In genomic region chr7:71457881-71458590, GRCh38 we compare ENCODE assay signal across 31 cellular contexts.
DNase-seq lines count a peak whose midpoint lies in the region; ATAC-seq, FAIRE-seq and TF ChIP-seq lines count a peak whose summit lies in the region.
"Had no signal": no experiment of that assay in that cellular context is flagged by ENCODE, and none has a peak within 500 bp of the region (broad histone marks: within the 10 kb centered on the region; RNA-seq: fewer than 3 reads in every experiment).

No MANE protein-coding gene starts in this region.

- POLR2A ChIA-PET in WTC11 (lab: Charles Lee), result interaction anchor here (1.1 to 1.4 kb wide), 2 partner anchors 10 to 15 kb away, joined by 4 read pairs; no protein-coding TSS in a partner anchor

- intact Hi-C loops in ovary (cut with DNase I) (no loop called here), esophagus squamous epithelium (cut with DNase I) (no loop called here)

- no peak for TF ChIP-seq EP300 in ovary (IDR thresholded peaks at IDR 0.05)

- no peak for FAIRE-seq in D721Med (lab: Jason Lieb, UNC)
- FAIRE-seq: GM18507, islet of Langerhans, TTC549 had no signal

- H3K23ac ChIP-seq in trophoblast cell (ENCODE audit: low read length), result no peak overlapping the region

- WGBS in iPS DF 6.9 (ENCODE audit: insufficient coverage, insufficient read length), result no CpG with 5 or more reads among the region's 9 CpGs
- no CpG with 5 or more reads among the region's 9 CpGs for WGBS in trophoblast cell (ENCODE audit: extremely low coverage, insufficient coverage, insufficient read length)
- 67 to 73% (median 69%) methylated on average over 9 of the region's 9 CpGs for WGBS in ovary, 3 donors
- 38 to 54% methylated on average over 3 to 9 of the region's 9 CpGs for WGBS in esophagus squamous epithelium, 2 donors

- no peak overlapping the region for H3K9ac ChIP-seq in trophoblast cell (ENCODE audit: low read length)
- H3K9ac ChIP-seq: GM23248 had no signal

- H4K8ac ChIP-seq in trophoblast cell (ENCODE audit: low read depth, low read length), result no peak overlapping the region

- H3K79me2 ChIP-seq in GM23338 (replicated peaks; ENCODE audit: insufficient read depth), result no peaks in the 10 kb centered on the region; the same call in 1 of the 2 replicates
- no peaks in the 10 kb centered on the region for H3K79me2 ChIP-seq in trophoblast cell (ENCODE audit: control insufficient read depth, insufficient read depth, low read length, poor library complexity)

- no peak overlapping the region for H3K4ac ChIP-seq in trophoblast cell (ENCODE audit: low read depth, low read length)

- peaks cover 9% of the 10 kb centered on the region; the same call in 1 of the 2 replicates for H3K9me2 ChIP-seq in GM23338 (ENCODE audit: insufficient read depth)

- ATAC-seq in GM23338 (peak; percentile 74), WTC11 (peak; percentile 30)
- no peak for ATAC-seq in activated CD4-positive, CD25-positive, alpha-beta regulatory T cell treated with anti-CD3 and anti-CD28 coated beads, Interleukin-2, amount 50 U/mL, for 24 hours
- ATAC-seq: natural killer cell treated with Interleukin-12 subunit alpha and Interleukin-12 subunit beta and Interleukin-15 and Interleukin-18, amount 100 ng/mL, for 72 hours; upper lobe of right lung had no signal

- no peaks in the 10 kb centered on the region for H4K20me1 ChIP-seq in GM23338 (replicated peaks; ENCODE audit: insufficient read depth)

- H3K9me3 ChIP-seq in iPS DF 6.9 (ENCODE audit: control insufficient read depth, insufficient read depth, low read length) (no peaks in the 10 kb centered on the region), trophoblast cell (ENCODE audit: insufficient read depth, low read depth, low read length) (no peaks in the 10 kb centered on the region), ovary (no peaks in the 10 kb centered on the region), esophagus squamous epithelium (no peaks in the 10 kb centered on the region)
- H3K9me3 ChIP-seq: upper lobe of right lung had no signal

- H3K4me2 ChIP-seq in GM23338 (peak overlapping the region; percentile 61), trophoblast cell (ENCODE audit: low read length) (peak overlapping the region; percentile 41)

- H2BK12ac ChIP-seq in trophoblast cell (ENCODE audit: low read length), result peak overlapping the region; percentile 32

- H3K18ac ChIP-seq in trophoblast cell (ENCODE audit: low read length), result no peak overlapping the region

- no peak overlapping the region for H3K14ac ChIP-seq in trophoblast cell (ENCODE audit: low read length)

- no peak overlapping the region for H2BK5ac ChIP-seq in trophoblast cell (ENCODE audit: low read depth, low read length, poor library complexity)

- TF ChIP-seq POLR2A in ovary (IDR thresholded peaks at IDR 0.05) (no peak), esophagus squamous epithelium (IDR thresholded peaks at IDR 0.05) (no peak)

- H3K27me3 ChIP-seq in GM23338 (ENCODE audit: insufficient read depth) (no peaks in the 10 kb centered on the region), iPS DF 6.9 (ENCODE audit: control insufficient read depth, insufficient read depth, low read length) (no peaks in the 10 kb centered on the region), trophoblast cell (ENCODE audit: insufficient read depth, low read length) (no peaks in the 10 kb centered on the region), ovary (no peaks in the 10 kb centered on the region), esophagus squamous epithelium (no peaks in the 10 kb centered on the region)
- H3K27me3 ChIP-seq: upper lobe of right lung had no signal

- TF ChIP-seq CTCF in GM23338 (conservative IDR thresholded peaks at IDR 0.05; ENCODE audit: low read depth in 2 of 2) (no peak), WTC11 (IDR thresholded peaks at IDR 0.05) (no peak), D721Med (IDR thresholded peaks at IDR 0.05; ENCODE audit: insufficient read depth, missing control alignments) (no peak), ovary (IDR thresholded peaks at IDR 0.05) (no peak), esophagus squamous epithelium (IDR thresholded peaks at IDR 0.05) (no peak)

- peaks cover 18% of the 10 kb centered on the region; the same call in 2 of the 3 replicates for H3K9me3 Mint-ChIP-seq in GM23338
- H3K9me3 Mint-ChIP-seq in WTC11, result peaks cover 8% of the 10 kb centered on the region; the same call in 1 of the 2 replicates

- H3K27ac ChIP-seq in GM23338 (ENCODE audit: low read depth), result peak overlapping the region; percentile 90
- peak overlapping the region; percentile 52 for H3K27ac ChIP-seq in iPS DF 6.9 (ENCODE audit: low read length)
- no peak overlapping the region for H3K27ac ChIP-seq in trophoblast cell (ENCODE audit: low read depth, low read length)
- no peak overlapping the region for H3K27ac ChIP-seq in ovary
- no peak overlapping the region for H3K27ac ChIP-seq in esophagus squamous epithelium
- H3K27ac ChIP-seq: GM23248, RWPE1, SK-N-MC, upper lobe of right lung had no signal

- no peak overlapping the region for H2AK5ac ChIP-seq in trophoblast cell (ENCODE audit: low read length)

- H3K27ac Mint-ChIP-seq in GM23338 (peak overlapping the region; percentile 93), WTC11 (peak overlapping the region; percentile 95)
- H3K27ac Mint-ChIP-seq: activated CD4-positive, alpha-beta memory T cell treated with anti-CD3 and anti-CD28 coated beads for 36 hours; activated naive CD4-positive, alpha-beta T cell treated with anti-CD3 and anti-CD28 coated beads for 36 hours; activated T-helper 1 cell treated with anti-CD3 and anti-CD28 coated beads, Interleukin-12 subunit alpha, Interleukin-12 subunit beta, Interleukin-2, Interleukin-4 antibody, amounts not matched to agents 30 ng/mL and 10 ng/mL and 1 ng/mL, durations not matched to agents 14 hours and 24 hours and 36 hours; natural killer cell treated with Interleukin-12 subunit alpha and Interleukin-12 subunit beta and Interleukin-15 and Interleukin-18, amount 100 ng/mL, for 72 hours had no signal

- H3K36me3 ChIP-seq in GM23338 (ENCODE audit: insufficient read depth) (no peaks in the 10 kb centered on the region), iPS DF 6.9 (ENCODE audit: control insufficient read depth, insufficient read depth, low read length) (no peaks in the 10 kb centered on the region), trophoblast cell (ENCODE audit: control insufficient read depth in 1 of 2, insufficient read depth in 2 of 2, low read length in 2 of 2) (no peaks in the 10 kb centered on the region), ovary (no peaks in the 10 kb centered on the region), esophagus squamous epithelium (no peaks in the 10 kb centered on the region)
- H3K36me3 ChIP-seq: upper lobe of right lung had no signal

- H3K4me3 ChIP-seq in GM23338 (peak overlapping the region; percentile 28; the same call in 1 of the 2 replicates), iPS DF 6.9 (ENCODE audit: low read length) (no peak overlapping the region), trophoblast cell (ENCODE audit: low read depth, low read length) (no peak overlapping the region), ovary (no peak overlapping the region), esophagus squamous epithelium (no peak overlapping the region)
- H3K4me3 ChIP-seq: GM23248, SK-N-MC, upper lobe of right lung had no signal

- H3K36me3 Mint-ChIP-seq in GM23338 (ENCODE audit: low read depth) (peaks cover 45% of the 10 kb centered on the region), WTC11 (peaks cover 18% of the 10 kb centered on the region)
- H3K36me3 Mint-ChIP-seq: activated CD4-positive, alpha-beta memory T cell treated with anti-CD3 and anti-CD28 coated beads for 36 hours; natural killer cell treated with Interleukin-12 subunit alpha and Interleukin-12 subunit beta and Interleukin-15 and Interleukin-18, amount 100 ng/mL, for 72 hours had no signal

- H3K4me1 Mint-ChIP-seq in GM23338 (peaks cover 61% of the 10 kb centered on the region), WTC11 (peaks cover 97% of the 10 kb centered on the region)

- H2AFZ ChIP-seq in GM23338 (no peak overlapping the region), trophoblast cell (ENCODE audit: insufficient read depth, low read length, poor library complexity) (no peak overlapping the region)
- H2AFZ ChIP-seq: GM23248 had no signal

- H3K27me3 Mint-ChIP-seq in GM23338 (ENCODE audit: insufficient read depth, low read depth, poor library complexity) (peaks cover 17% of the 10 kb centered on the region), WTC11 (ENCODE audit: low read depth) (no peaks in the 10 kb centered on the region)
- H3K27me3 Mint-ChIP-seq: activated CD4-positive, alpha-beta memory T cell treated with anti-CD3 and anti-CD28 coated beads for 36 hours; brain; IgD-negative memory B cell; natural killer cell treated with Interleukin-12 subunit alpha and Interleukin-12 subunit beta and Interleukin-15 and Interleukin-18, amount 100 ng/mL, for 72 hours had no signal

- H2BK120ac ChIP-seq in trophoblast cell (ENCODE audit: insufficient read depth, low read length, poor library complexity), result no peak overlapping the region

- peaks cover 26% of the 10 kb centered on the region for H3F3A ChIP-seq in GM23338 (replicated peaks; ENCODE audit: low read depth)

- H4K91ac ChIP-seq in trophoblast cell (ENCODE audit: low read depth, low read length), result no peak overlapping the region

- DNase-seq in GM23338 (ENCODE audit: low spot score), result peak; percentile 39
- peak; percentile 44 for DNase-seq in WTC11 (ENCODE audit: low spot score)
- no peak for DNase-seq in iPS DF 6.9 (ENCODE audit: low read depth, low spot score)
- no peak for DNase-seq in trophoblast cell
- DNase-seq in D721Med (ENCODE audit: insufficient read length, low spot score), result no peak
- no peak for DNase-seq in ovary
- no peak for DNase-seq in esophagus squamous epithelium (lab: John Stamatoyannopoulos, UW)
- DNase-seq: ACHN; activated CD4-positive, alpha-beta memory T cell treated with anti-CD3 and anti-CD28 coated beads for 36 hours; activated CD4-positive, CD25-positive, alpha-beta regulatory T cell treated with anti-CD3 and anti-CD28 coated beads, Interleukin-2, amount 50 U/mL, for 72 hours; activated CD8-positive, alpha-beta memory T cell treated with anti-CD3 and anti-CD28 coated beads, Interleukin-2, amount 50 U/mL, for 4 hours; activated naive CD4-positive, alpha-beta T cell treated with anti-CD3 and anti-CD28 coated beads for 36 hours; DMS53; GM23248; NCI-H1092 treated with DMSO at 0.1 percent for 48 hours; NCI-H187 treated with DMSO at 0.1 percent for 48 hours; NCI-H2227 treated with DMSO at 0.1 percent for 48 hours; NCI-H774; stimulated activated CD4-positive, alpha-beta T cell treated with anti-CD3 and anti-CD28 coated beads, Interleukin-12 subunit alpha, Interleukin-12 subunit beta, amount 100 ng/mL, for 4 hours; stimulated activated CD4-positive, alpha-beta T cell treated with anti-CD3 and anti-CD28 coated beads, Interleukin-4, amount 100 ng/mL, for 1 hour; upper lobe of right lung had no signal

- H3K4me1 ChIP-seq in GM23338 (ENCODE audit: insufficient read depth) (peaks cover 44% of the 10 kb centered on the region), iPS DF 6.9 (ENCODE audit: control insufficient read depth, insufficient read depth, low read length) (peaks cover 7% of the 10 kb centered on the region), trophoblast cell (ENCODE audit: control insufficient read depth in 1 of 2, insufficient read depth in 2 of 2, low read length in 2 of 2) (peaks cover 10 to 13% of the 10 kb centered on the region in 2 experiments), ovary (ENCODE audit: insufficient read depth) (peaks cover 1% of the 10 kb centered on the region), esophagus squamous epithelium (no peaks in the 10 kb centered on the region)
- H3K4me1 ChIP-seq: upper lobe of right lung had no signal

- CTCF ChIA-PET in WTC11 (lab: Charles Lee), result interaction anchor here (0.7 to 1.9 kb wide), 4 partner anchors 11 to 275 kb away, joined by 3 to 10 read pairs (median 3); no protein-coding TSS in a partner anchor

- no peak overlapping the region for H4K12ac ChIP-seq in trophoblast cell (ENCODE audit: low read depth, low read length)

- H3K4me3 Mint-ChIP-seq in GM23338 (peak overlapping the region; percentile 9; the same call in 2 of the 3 replicates), WTC11 (peak overlapping the region; percentile 34)
- H3K4me3 Mint-ChIP-seq: activated CD4-positive, alpha-beta memory T cell treated with anti-CD3 and anti-CD28 coated beads for 36 hours; activated naive CD4-positive, alpha-beta T cell treated with anti-CD3 and anti-CD28 coated beads for 36 hours; activated T-helper 1 cell treated with anti-CD3 and anti-CD28 coated beads, Interleukin-12 subunit alpha, Interleukin-12 subunit beta, Interleukin-2, Interleukin-4 antibody, amounts not matched to agents 30 ng/mL and 10 ng/mL and 1 ng/mL, durations not matched to agents 14 hours and 24 hours and 36 hours; brain; IgD-negative memory B cell; natural killer cell treated with Interleukin-12 subunit alpha and Interleukin-12 subunit beta and Interleukin-15 and Interleukin-18, amount 100 ng/mL, for 72 hours had no signal

- no peaks in the 10 kb centered on the region for H3K79me1 ChIP-seq in trophoblast cell (ENCODE audit: low read length)

Comparison
In these comparisons a context has a peak if more than half of its experiments do, and no peak if none do; other contexts are left out.
1. ATAC-seq: peak in GM23338 (single experiment) and WTC11 (single experiment); none in activated CD4-positive, CD25-positive, alpha-beta regulatory T cell treated with anti-CD3 and anti-CD28 coated beads, Interleukin-2, amount 50 U/mL, for 24 hours (0 of 2).
2. DNase-seq: peak in GM23338 (single experiment) and WTC11 (single experiment); none in iPS DF 6.9 (single experiment), trophoblast cell (0 of 2), D721Med (single experiment), ovary (0 of 5) and esophagus squamous epithelium (single experiment).
3. H3K27ac ChIP-seq: peak in GM23338 (single experiment) and iPS DF 6.9 (single experiment); none in trophoblast cell (single experiment), ovary (0 of 2) and esophagus squamous epithelium (0 of 4).